ENCODE assay signal across 8 cellular contexts in genomic region chr6:13013681-13014550, GRCh38.
A peak's percentile ranks its signal among the peaks of the same experiment; 100 is the strongest.
DNase-seq lines count a peak whose midpoint lies in the region; ATAC-seq and TF ChIP-seq lines count a peak whose summit lies in the region.

No MANE protein-coding gene starts in this region.

- no peak overlapping the region for H3K27ac ChIP-seq in CD8-positive, alpha-beta T cell (ENCODE audit: low read depth, low read length)
- no peak overlapping the region for H3K27ac ChIP-seq in neutrophil

- no peaks in the 10 kb centered on the region for H3K9me3 ChIP-seq in CD8-positive, alpha-beta T cell (ENCODE audit: low read length)
- H3K9me3 ChIP-seq in neutrophil: no peaks in the 10 kb centered on the region

- peaks cover 44% of the 10 kb centered on the region for H3K27me3 Mint-ChIP-seq in CD8-positive, alpha-beta T cell (ENCODE audit: low read depth)

- no peaks in the 10 kb centered on the region for H3K9me3 Mint-ChIP-seq in CD8-positive, alpha-beta T cell

- H3K4me1 Mint-ChIP-seq in CD8-positive, alpha-beta T cell (ENCODE audit: low read depth): peaks cover 9% of the 10 kb centered on the region

- H3K36me3 ChIP-seq in CD8-positive, alpha-beta T cell (ENCODE audit: insufficient read depth, low read length): no peaks in the 10 kb centered on the region
- no peaks in the 10 kb centered on the region for H3K36me3 ChIP-seq in neutrophil

- ATAC-seq in CD8-positive, alpha-beta T cell: no peak
- ATAC-seq in GM21381 (IDR thresholded peaks at IDR 0.05; ENCODE audit: unreplicated experiment): no peak

- H3K27me3 ChIP-seq in CD8-positive, alpha-beta T cell (ENCODE audit: insufficient read depth, low read length): peaks cover 15% of the 10 kb centered on the region
- H3K27me3 ChIP-seq in neutrophil: peaks cover 42% of the 10 kb centered on the region

- H3K36me3 Mint-ChIP-seq in CD8-positive, alpha-beta T cell: no peaks in the 10 kb centered on the region

- peak overlapping the region; percentile 68 for H3K4me3 Mint-ChIP-seq in CD8-positive, alpha-beta T cell

- no peak for DNase-seq in CD8-positive, alpha-beta T cell
- DNase-seq in NCI-H526 treated with DMSO at 0.1 percent for 48 hours (lab: John Stamatoyannopoulos, UW) (peak; percentile 50), fibroblast of the aortic adventitia (ENCODE audit: low read depth) (peak; percentile 4), SKM-1 treated with dmso at 0.1 percent for 144 hours (lab: John Stamatoyannopoulos, UW; ENCODE audit: unreplicated experiment) (no peak)
- DNase-seq in stimulated activated CD4-positive, alpha-beta T cell treated with anti-CD3 and anti-CD28 coated beads, Interleukin-12 subunit alpha, Interleukin-12 subunit beta, amount 100 ng/mL, for 4 hours: no peak
- no peak for DNase-seq in stimulated activated CD4-positive, alpha-beta T cell treated with anti-CD3 and anti-CD28 coated beads, Interleukin-4, amount 100 ng/mL, for 4 hours

- H3K4me1 ChIP-seq in CD8-positive, alpha-beta T cell (ENCODE audit: insufficient read depth, low read length): no peaks in the 10 kb centered on the region
- peaks cover 28 to 34% of the 10 kb centered on the region in 2 experiments for H3K4me1 ChIP-seq in neutrophil (ENCODE audit: control insufficient read depth in 1 of 2, insufficient read depth in 1 of 2, low read depth in 1 of 2, low read length in 1 of 2)

- CTCF ChIA-PET in CD8-positive, alpha-beta T cell (lab: Charles Lee): no interaction called here

- intact Hi-C loops in CD8-positive, alpha-beta T cell (cut with DNase I, micrococcal nuclease): no loop called here

- no peak overlapping the region for H3K27ac Mint-ChIP-seq in CD8-positive, alpha-beta T cell

- no peak for TF ChIP-seq CTCF in CD8-positive, alpha-beta T cell (IDR thresholded peaks at IDR 0.05)
- TF ChIP-seq CTCF in fibroblast of the aortic adventitia (IDR thresholded peaks at IDR 0.05; ENCODE audit: insufficient read depth, low read length) (no peak), neutrophil (IDR thresholded peaks at IDR 0.05) (no peak)

- no peak overlapping the region for H3K4me3 ChIP-seq in CD8-positive, alpha-beta T cell (ENCODE audit: low read depth, low read length)
- H3K4me3 ChIP-seq in fibroblast of the aortic adventitia (ENCODE audit: low read depth, low read length) (peak overlapping the region; percentile 55), neutrophil (ENCODE audit: low read depth in 1 of 2, low read length in 1 of 2) (peak overlapping the region; percentile 45 to 63)

- POLR2A ChIA-PET in CD8-positive, alpha-beta T cell (lab: Charles Lee): no interaction called here

Comparison
In these comparisons a context has a peak if more than half of its experiments do, and no peak if none do; other contexts are left out.
1. DNase-seq: peak in NCI-H526 treated with DMSO at 0.1 percent for 48 hours (single experiment) and fibroblast of the aortic adventitia (single experiment); none in CD8-positive, alpha-beta T cell (0 of 7), SKM-1 treated with dmso at 0.1 percent for 144 hours (single experiment), stimulated activated CD4-positive, alpha-beta T cell treated with anti-CD3 and anti-CD28 coated beads, Interleukin-12 subunit alpha, Interleukin-12 subunit beta, amount 100 ng/mL, for 4 hours (single experiment) and stimulated activated CD4-positive, alpha-beta T cell treated with anti-CD3 and anti-CD28 coated beads, Interleukin-4, amount 100 ng/mL, for 4 hours (0 of 2).